In genomic region chr12:2411011-2411410, GRCh38 we compare ENCODE assay signal across 27 cellular contexts.
"Had no signal": no experiment of that assay in that cellular context is flagged by ENCODE, and none has a peak within 500 bp of the region (broad histone marks: within the 10 kb centered on the region; RNA-seq: fewer than 3 reads in every experiment).

No MANE protein-coding gene starts in this region.

- H3K4me1 Mint-ChIP-seq: immature natural killer cell; natural killer cell; stimulated activated effector memory CD8-positive, alpha-beta T cell treated with anti-CD3 and anti-CD28 coated beads, Interleukin-12 subunit alpha, Interleukin-12 subunit beta, amount 100 ng/mL, for 72 hours; T-cell had no signal

- H3K27ac ChIP-seq: ascending aorta, brain microvascular endothelial cell, right lobe of liver, stomach, suprapubic skin, tibial nerve, vagina had no signal

- H3K27me3 ChIP-seq: ascending aorta, brain microvascular endothelial cell, right lobe of liver, suprapubic skin, tibial nerve, vagina had no signal

- H3K4me1 ChIP-seq: right lobe of liver, stomach, suprapubic skin, tibial nerve, vagina had no signal

- H3K36me3 ChIP-seq: ascending aorta, brain microvascular endothelial cell, right lobe of liver, stomach, suprapubic skin, tibial nerve, vagina had no signal

- H3K9me3 ChIP-seq: ascending aorta, right lobe of liver, stomach, suprapubic skin, tibial nerve, vagina had no signal

- H3K9me3 Mint-ChIP-seq: immature natural killer cell; natural killer cell; stimulated activated effector memory CD8-positive, alpha-beta T cell treated with anti-CD3 and anti-CD28 coated beads, Interleukin-12 subunit alpha, Interleukin-12 subunit beta, amount 100 ng/mL, for 72 hours; T-cell; T-helper 2 cell treated with Interferon-gamma antibody and Interleukin-4, amounts not matched to agents 5 μg/mL and 100 μg/mL, for 36 hours had no signal

- H3K36me3 Mint-ChIP-seq: activated naive CD8-positive, alpha-beta T cell; immature natural killer cell; natural killer cell; stimulated activated effector memory CD8-positive, alpha-beta T cell treated with anti-CD3 and anti-CD28 coated beads, Interleukin-12 subunit alpha, Interleukin-12 subunit beta, amount 100 ng/mL, for 72 hours; T-cell had no signal

- H3K27ac Mint-ChIP-seq: activated naive CD8-positive, alpha-beta T cell; natural killer cell; stimulated activated effector memory CD8-positive, alpha-beta T cell treated with anti-CD3 and anti-CD28 coated beads, Interleukin-12 subunit alpha, Interleukin-12 subunit beta, amount 100 ng/mL, for 72 hours; T-cell; T-helper 2 cell treated with Interferon-gamma antibody and Interleukin-4, amounts not matched to agents 5 μg/mL and 100 μg/mL, for 36 hours had no signal

- ATAC-seq: left colon; natural killer cell; right lobe of liver; stimulated activated effector memory CD8-positive, alpha-beta T cell treated with anti-CD3 and anti-CD28 coated beads, Interleukin-12 subunit alpha, Interleukin-12 subunit beta, amount 100 ng/mL, for 72 hours; T-cell had no signal

- DNase-seq: activated CD4-positive, alpha-beta T cell treated with anti-CD3 and anti-CD28 coated beads for 4 hours; activated CD4-positive, alpha-beta T cell treated with anti-CD3 and anti-CD28 coated beads, Interleukin-2, amount 50 U/mL, for 4 hours; activated CD8-positive, alpha-beta memory T cell treated with anti-CD3 and anti-CD28 coated beads for 24 hours; activated effector memory CD4-positive, alpha-beta T cell treated with Interleukin-2 at 50 U/mL for 16 hours; activated naive CD4-positive, alpha-beta T cell treated with Interleukin-2 at 50 U/mL for 16 hours; brain microvascular endothelial cell; central memory CD4-positive, alpha-beta T cell; head of caudate nucleus; hypothalamus; immature natural killer cell; kidney; left colon; mammary epithelial cell; midbrain; natural killer cell; right lobe of liver; small intestine; stimulated activated CD4-positive, alpha-beta T cell treated with anti-CD3 and anti-CD28 coated beads, Interleukin-4, amount 100 ng/mL, for 24 hours; stomach; T-cell had no signal

- H3K4me3 ChIP-seq: ascending aorta, right lobe of liver, stomach, suprapubic skin, tibial nerve, vagina had no signal

- H3K4me3 Mint-ChIP-seq: activated naive CD8-positive, alpha-beta T cell; immature natural killer cell; natural killer cell; stimulated activated effector memory CD8-positive, alpha-beta T cell treated with anti-CD3 and anti-CD28 coated beads, Interleukin-12 subunit alpha, Interleukin-12 subunit beta, amount 100 ng/mL, for 72 hours; T-cell; T-helper 2 cell treated with Interferon-gamma antibody and Interleukin-4, amounts not matched to agents 5 μg/mL and 100 μg/mL, for 36 hours had no signal
